1 cellular context compared by ENCODE assay signal in the genomic region with DNA sequence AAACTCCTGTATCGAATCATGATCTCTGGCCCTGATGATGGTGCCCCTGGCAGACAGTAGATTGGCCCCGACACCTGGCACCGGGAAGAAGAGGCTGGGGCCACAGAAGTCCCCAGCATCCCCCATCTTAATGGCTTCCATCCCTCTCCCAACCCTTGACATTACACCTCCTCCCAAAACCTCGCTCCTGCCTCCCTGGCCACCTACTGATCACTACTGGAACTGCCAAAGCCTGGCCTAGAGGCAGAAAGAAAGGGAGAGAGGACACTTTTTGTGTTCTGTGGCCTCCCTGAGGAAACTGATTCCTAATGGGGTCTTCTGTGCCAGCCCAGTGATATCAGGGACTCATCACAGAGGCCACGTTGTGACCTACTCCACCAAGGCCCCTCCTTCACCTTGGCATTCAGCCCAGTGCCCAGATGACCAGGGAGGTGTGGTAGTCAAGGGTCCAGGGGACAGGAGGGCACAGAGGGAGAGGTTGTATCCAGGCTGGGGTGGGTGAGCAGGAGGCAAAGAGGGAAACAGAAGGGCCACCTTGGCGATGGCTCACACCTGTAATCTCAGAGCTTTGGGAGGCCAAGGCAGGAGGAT.
TF ChIP-seq lines count a peak whose summit lies in the region.

No MANE protein-coding gene starts in this region.

TF ChIP-seq in HepG2, 621 proteins besides CTCF, POLR2A, EP300 and RAD21 (continued from another document):
- TF ChIP-seq ZNF646 (CRISPR knock-in tag; IDR thresholded peaks at IDR 0.05), result no peak
- no peak for TF ChIP-seq ZNF337 (CRISPR knock-in tag; IDR thresholded peaks at IDR 0.05; ENCODE audit: borderline replicate concordance, low read depth)
- no peak for TF ChIP-seq ZNF570 (CRISPR knock-in tag; IDR thresholded peaks at IDR 0.05; ENCODE audit: borderline replicate concordance)
- no peak for TF ChIP-seq ZBTB3 (CRISPR knock-in tag; IDR thresholded peaks at IDR 0.05; ENCODE audit: borderline replicate concordance, low read depth)
- no peak for TF ChIP-seq THYN1 (CRISPR knock-in tag; IDR thresholded peaks at IDR 0.05; ENCODE audit: borderline replicate concordance, low read depth)
- TF ChIP-seq, protein P1, sequence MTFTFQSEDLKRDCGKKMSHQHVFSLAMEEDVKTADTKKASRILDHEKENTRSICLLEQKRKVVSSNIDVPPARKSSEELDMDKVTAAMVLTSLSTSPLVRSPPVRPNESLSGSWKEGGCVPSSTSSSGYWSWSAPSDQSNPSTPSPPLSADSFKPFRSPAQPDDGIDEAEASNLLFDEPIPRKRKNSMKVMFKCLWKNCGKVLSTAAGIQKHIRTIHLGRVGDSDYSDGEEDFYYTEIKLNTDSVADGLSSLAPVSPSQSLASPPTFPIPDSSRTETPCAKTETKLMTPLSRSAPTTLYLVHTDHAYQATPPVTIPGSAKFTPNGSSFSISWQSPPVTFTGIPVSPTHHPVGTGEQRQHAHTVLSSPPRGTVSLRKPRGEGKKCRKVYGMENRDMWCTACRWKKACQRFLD (CRISPR knock-in tag; IDR thresholded peaks at IDR 0.05; ENCODE audit: borderline replicate concordance), result peak; percentile 35; the same call in 1 of the 2 replicates
- TF ChIP-seq, protein P2, sequence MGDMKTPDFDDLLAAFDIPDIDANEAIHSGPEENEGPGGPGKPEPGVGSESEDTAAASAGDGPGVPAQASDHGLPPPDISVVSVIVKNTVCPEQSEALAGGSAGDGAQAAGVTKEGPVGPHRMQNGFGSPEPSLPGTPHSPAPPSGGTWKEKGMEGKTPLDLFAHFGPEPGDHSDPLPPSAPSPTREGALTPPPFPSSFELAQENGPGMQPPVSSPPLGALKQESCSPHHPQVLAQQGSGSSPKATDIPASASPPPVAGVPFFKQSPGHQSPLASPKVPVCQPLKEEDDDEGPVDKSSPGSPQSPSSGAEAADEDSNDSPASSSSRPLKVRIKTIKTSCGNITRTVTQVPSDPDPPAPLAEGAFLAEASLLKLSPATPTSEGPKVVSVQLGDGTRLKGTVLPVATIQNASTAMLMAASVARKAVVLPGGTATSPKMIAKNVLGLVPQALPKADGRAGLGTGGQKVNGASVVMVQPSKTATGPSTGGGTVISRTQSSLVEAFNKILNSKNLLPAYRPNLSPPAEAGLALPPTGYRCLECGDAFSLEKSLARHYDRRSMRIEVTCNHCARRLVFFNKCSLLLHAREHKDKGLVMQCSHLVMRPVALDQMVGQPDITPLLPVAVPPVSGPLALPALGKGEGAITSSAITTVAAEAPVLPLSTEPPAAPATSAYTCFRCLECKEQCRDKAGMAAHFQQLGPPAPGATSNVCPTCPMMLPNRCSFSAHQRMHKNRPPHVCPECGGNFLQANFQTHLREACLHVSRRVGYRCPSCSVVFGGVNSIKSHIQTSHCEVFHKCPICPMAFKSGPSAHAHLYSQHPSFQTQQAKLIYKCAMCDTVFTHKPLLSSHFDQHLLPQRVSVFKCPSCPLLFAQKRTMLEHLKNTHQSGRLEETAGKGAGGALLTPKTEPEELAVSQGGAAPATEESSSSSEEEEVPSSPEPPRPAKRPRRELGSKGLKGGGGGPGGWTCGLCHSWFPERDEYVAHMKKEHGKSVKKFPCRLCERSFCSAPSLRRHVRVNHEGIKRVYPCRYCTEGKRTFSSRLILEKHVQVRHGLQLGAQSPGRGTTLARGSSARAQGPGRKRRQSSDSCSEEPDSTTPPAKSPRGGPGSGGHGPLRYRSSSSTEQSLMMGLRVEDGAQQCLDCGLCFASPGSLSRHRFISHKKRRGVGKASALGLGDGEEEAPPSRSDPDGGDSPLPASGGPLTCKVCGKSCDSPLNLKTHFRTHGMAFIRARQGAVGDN (CRISPR knock-in tag; IDR thresholded peaks at IDR 0.05), result peak; percentile 28
- TF ChIP-seq, protein P3, sequence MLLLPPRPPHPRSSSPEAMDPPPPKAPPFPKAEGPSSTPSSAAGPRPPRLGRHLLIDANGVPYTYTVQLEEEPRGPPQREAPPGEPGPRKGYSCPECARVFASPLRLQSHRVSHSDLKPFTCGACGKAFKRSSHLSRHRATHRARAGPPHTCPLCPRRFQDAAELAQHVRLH (CRISPR knock-in tag; IDR thresholded peaks at IDR 0.05; ENCODE audit: borderline replicate concordance, low read depth), result no peak
- no peak for TF ChIP-seq MTF2 (CRISPR knock-in tag; IDR thresholded peaks at IDR 0.05; ENCODE audit: borderline replicate concordance)
- 0 out of 2 replicates have a peak, but pooled peaks have one; percentile 23 for TF ChIP-seq MAZ (IDR thresholded peaks at IDR 0.05; ENCODE audit: borderline replicate concordance, low read depth, low read length)
- TF ChIP-seq MAZ (CRISPR knock-in tag; IDR thresholded peaks at IDR 0.05; ENCODE audit: low read depth), result no peak
